Comparison of ENCODE assay signal across 8 cellular contexts in the genomic region with DNA sequence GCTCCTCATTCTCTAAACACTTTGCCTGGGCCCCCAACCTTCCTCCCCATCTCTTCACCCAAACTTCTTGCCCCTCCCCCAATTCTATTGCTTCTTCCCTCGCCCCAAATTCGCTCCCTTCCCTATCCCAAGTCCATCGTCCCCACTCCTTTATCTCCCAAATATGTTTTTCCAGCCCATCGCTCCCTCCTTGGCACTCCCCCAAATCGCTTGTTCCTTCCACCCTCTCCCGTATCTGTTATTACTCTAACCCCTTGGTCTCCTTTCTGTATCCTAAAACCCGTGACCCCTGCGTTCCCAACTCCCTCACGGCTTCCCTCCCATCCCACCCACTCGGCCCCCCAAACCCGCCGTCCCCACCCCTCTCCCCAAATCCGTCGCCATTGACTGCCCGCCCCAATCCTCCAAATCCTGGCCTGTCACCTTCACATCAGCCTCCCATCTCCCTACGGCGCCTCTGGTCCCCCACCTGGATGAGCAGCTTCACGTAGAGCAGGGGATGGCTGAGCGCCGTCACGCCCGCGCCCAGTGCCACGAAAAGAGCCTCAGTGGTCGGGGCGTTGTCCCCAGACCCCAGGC. TPM values are rescaled to one million over a fixed set of nuclear protein-coding genes. Genes with fewer than 3 reads are reported as not detected.
DNase-seq lines count a peak whose midpoint lies in the region; ATAC-seq lines count a peak whose summit lies in the region.

No MANE protein-coding gene starts in this region.

- no peaks in the 10 kb centered on the region for H3K9me3 ChIP-seq in skeletal muscle tissue (ENCODE audit: control insufficient read depth in 3 of 3, low read length in 3 of 3)

- peak overlapping the region; percentile 85 to 95 (median 92) for H3K4me3 ChIP-seq in skeletal muscle tissue (ENCODE audit: low read length in 3 of 3)

- DNase-seq in LoVo (ENCODE audit: low spot score) (peak; percentile 2), epithelial cell of prostate (ENCODE audit: low read depth, low spot score) (no peak), medulla oblongata (ENCODE audit: extremely low spot score) (no peak), DMS79 treated with DMSO at 0.1 percent for 48 hours (lab: John Stamatoyannopoulos, UW) (no peak), DMS79 (lab: John Stamatoyannopoulos, UW) (no peak)

- H3K27ac ChIP-seq in epithelial cell of prostate (peak overlapping the region; percentile 47), skeletal muscle tissue (ENCODE audit: low read depth, low read length) (peak overlapping the region; percentile 97)

- H3K9ac ChIP-seq in skeletal muscle tissue (ENCODE audit: low read depth in 1 of 3, low read length in 3 of 3): peak overlapping the region; percentile 79 to 98 (median 95)

- H3K27me3 ChIP-seq in skeletal muscle tissue (ENCODE audit: control insufficient read depth in 3 of 3, insufficient read depth in 3 of 3, low read length in 3 of 3): no peaks in the 10 kb centered on the region

- H3K36me3 ChIP-seq in skeletal muscle tissue (ENCODE audit: control insufficient read depth in 3 of 3, insufficient read depth in 3 of 3, low read length in 3 of 3): peaks cover 0 to 10% (median 4%) of the 10 kb centered on the region in 3 donors

- ATAC-seq in GM19023 (IDR thresholded peaks at IDR 0.05; ENCODE audit: unreplicated experiment) (peak; percentile 30), HG03045 (IDR thresholded peaks at IDR 0.05; ENCODE audit: unreplicated experiment) (no peak)

- peaks cover 36 to 54% (median 44%) of the 10 kb centered on the region in 3 donors for H3K4me1 ChIP-seq in skeletal muscle tissue (ENCODE audit: control insufficient read depth in 3 of 3, insufficient read depth in 3 of 3, low read length in 3 of 3)

RNA-seq across cellular contexts. Expression of a gene that starts 0.5 kb away (rescaled TPM):
- total RNA-seq in skeletal muscle tissue: 116 TPM

RNA-seq across cellular contexts. Expression of a gene that starts 20.0 kb away (rescaled TPM):
- total RNA-seq in skeletal muscle tissue: 7.3 TPM

RNA-seq across cellular contexts. Expression of a gene that starts 30.9 kb away (rescaled TPM):
- total RNA-seq in skeletal muscle tissue: 19.8 TPM
